ENCODE assay signal across 11 cellular contexts in the genomic region with DNA sequence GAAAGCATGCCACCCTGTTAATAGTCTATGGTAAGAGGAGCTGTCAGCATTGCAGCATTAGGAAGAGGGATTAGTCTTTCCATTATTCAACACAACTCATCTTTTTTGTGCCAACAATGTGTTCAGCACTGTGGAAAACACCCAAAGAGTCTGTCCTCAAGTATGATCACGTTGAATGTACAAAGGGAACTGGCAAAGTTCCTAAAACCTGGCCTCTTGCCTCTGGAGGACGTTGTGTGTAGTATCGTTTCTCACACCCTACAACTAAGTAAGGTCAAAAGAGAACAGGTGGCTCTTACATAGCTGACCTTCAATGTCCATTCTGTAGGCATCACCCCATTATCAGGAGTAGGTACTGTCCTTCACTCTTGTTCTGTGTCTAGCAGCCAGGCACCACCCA.
A peak's percentile ranks its signal among the peaks of the same experiment; 100 is the strongest.
DNase-seq lines count a peak whose midpoint lies in the region; TF ChIP-seq lines count a peak whose summit lies in the region.
"Had no signal": no experiment of that assay in that cellular context is flagged by ENCODE, and none has a peak within 500 bp of the region (broad histone marks: within the 10 kb centered on the region; RNA-seq: fewer than 3 reads in every experiment).

No MANE protein-coding gene starts in this region.

- H3K9me3 Mint-ChIP-seq in neural progenitor cell: no peaks in the 10 kb centered on the region

- H3K27ac ChIP-seq in adrenal gland (peak overlapping the region in 3 of 5 donors; percentile 13 to 73 (median 57)), transverse colon (peak overlapping the region; percentile 2 to 39 (median 26)), tibial nerve (no peak overlapping the region), neural progenitor cell (no peak overlapping the region)

- DNase-seq in adrenal gland (peak in 1 of 7 donors; percentile 8), fibroblast of the aortic adventitia (ENCODE audit: low read depth) (peak; percentile 42), lung microvascular endothelial cell (ENCODE audit: low read depth in 2 of 2) (peak; percentile 17 to 26), transverse colon (no peak), SW480 (ENCODE audit: low spot score) (no peak), tibial nerve (ENCODE audit: low spot score in 2 of 2) (no peak), neural progenitor cell (ENCODE audit: low spot score) (no peak)
- DNase-seq: KBM-7, NCI-H146, NCI-H345, SHP77 had no signal

- H3K4me3 ChIP-seq in adrenal gland (no peak overlapping the region), fibroblast of the aortic adventitia (ENCODE audit: low read depth, low read length) (no peak overlapping the region), transverse colon (no peak overlapping the region), tibial nerve (no peak overlapping the region), neural progenitor cell (no peak overlapping the region)

- no peak overlapping the region for H3K9ac ChIP-seq in neural progenitor cell

- 42 to 60% (median 54%) methylated on average over 3 of the region's 3 CpGs for WGBS in adrenal gland, 4 donors
- WGBS in transverse colon (ENCODE audit: low coverage in 1 of 2), 2 donors: 20 to 72% methylated on average over 1 to 3 of the region's 3 CpGs
- WGBS in tibial nerve, 2 donors: 59 to 62% methylated on average over 3 of the region's 3 CpGs

- no peak overlapping the region for H3K27ac Mint-ChIP-seq in neural progenitor cell

- no peaks in the 10 kb centered on the region for H3K79me2 ChIP-seq in neural progenitor cell (ENCODE audit: low read depth)

- H3K27me3 ChIP-seq in adrenal gland (no peaks in the 10 kb centered on the region), transverse colon (no peaks in the 10 kb centered on the region), tibial nerve (no peaks in the 10 kb centered on the region), neural progenitor cell (no peaks in the 10 kb centered on the region)

- TF ChIP-seq POLR2A in adrenal gland (IDR thresholded peaks at IDR 0.05): no peak
- no peak for TF ChIP-seq POLR2A in transverse colon (IDR thresholded peaks at IDR 0.05)
- TF ChIP-seq POLR2A in tibial nerve (IDR thresholded peaks at IDR 0.05): no peak

- H4K20me1 ChIP-seq in neural progenitor cell (ENCODE audit: low read depth): no peaks in the 10 kb centered on the region

- H3K36me3 ChIP-seq in adrenal gland (replicated peaks in 1 of 2) (no peaks in the 10 kb centered on the region), transverse colon (no peaks in the 10 kb centered on the region), tibial nerve (no peaks in the 10 kb centered on the region), neural progenitor cell (no peaks in the 10 kb centered on the region)

- H3K36me3 Mint-ChIP-seq in neural progenitor cell: no peaks in the 10 kb centered on the region

- intact Hi-C loops in adrenal gland (cut with DNase I) (no loop called here), transverse colon (cut with DNase I; ENCODE audit: low total_unique reads) (no loop called here)

- H3K27me3 Mint-ChIP-seq in neural progenitor cell (ENCODE audit: insufficient read depth, low read depth): peaks cover 5% of the 10 kb centered on the region

- in situ Hi-C loops in transverse colon (cut with MboI; ENCODE audit: low pct_ligation_motif_present in 1 of 4, low pct_unique_long_range_greater_than_20kb in 1 of 4, low sequenced_read_pairs in 3 of 4): no loop called here

- TF ChIP-seq EP300 in transverse colon (IDR thresholded peaks at IDR 0.05; ENCODE audit: low read depth): no peak
- TF ChIP-seq EP300 in tibial nerve (IDR thresholded peaks at IDR 0.05): no peak

- TF ChIP-seq CTCF in adrenal gland (IDR thresholded peaks at IDR 0.05) (no peak), fibroblast of the aortic adventitia (IDR thresholded peaks at IDR 0.05; ENCODE audit: insufficient read depth, low read length) (no peak), transverse colon (IDR thresholded peaks at IDR 0.05) (no peak), tibial nerve (IDR thresholded peaks at IDR 0.05) (no peak), neural progenitor cell (IDR thresholded peaks at IDR 0.05) (no peak)

- H3K4me1 ChIP-seq in adrenal gland (replicated peaks in 1 of 2) (peaks cover 9 to 53% of the 10 kb centered on the region in 2 donors), transverse colon (peaks cover 0 to 24% (median 14%) of the 10 kb centered on the region in 4 donors), tibial nerve (peaks cover 0 to 37% (median 20%) of the 10 kb centered on the region in 4 donors), neural progenitor cell (peaks cover 6% of the 10 kb centered on the region)

- H3K9me3 ChIP-seq in adrenal gland (replicated peaks in 1 of 3) (no peaks in the 10 kb centered on the region), transverse colon (no peaks in the 10 kb centered on the region), tibial nerve (no peaks in the 10 kb centered on the region), neural progenitor cell (ENCODE audit: low read depth) (no peaks in the 10 kb centered on the region)

- peaks cover 21% of the 10 kb centered on the region for H3K4me1 Mint-ChIP-seq in neural progenitor cell

- H2AFZ ChIP-seq in neural progenitor cell (replicated peaks): no peak overlapping the region

- H3F3A ChIP-seq in neural progenitor cell (ENCODE audit: low read depth): no peaks in the 10 kb centered on the region

- H3K4me2 ChIP-seq in neural progenitor cell: no peak overlapping the region

- H3K4me3 Mint-ChIP-seq in neural progenitor cell: no peak overlapping the region

Comparison
In these comparisons a context has a peak if more than half of its experiments do, and no peak if none do; other contexts are left out.
1. DNase-seq: peak in fibroblast of the aortic adventitia (single experiment) and lung microvascular endothelial cell (2 of 2); none in transverse colon (single experiment), SW480 (single experiment), tibial nerve (0 of 2) and neural progenitor cell (single experiment).
2. H3K27ac ChIP-seq: peak in adrenal gland (3 of 5) and transverse colon (4 of 4); none in tibial nerve (0 of 4) and neural progenitor cell (single experiment).